17 cellular contexts compared by ENCODE assay signal in the genomic region with DNA sequence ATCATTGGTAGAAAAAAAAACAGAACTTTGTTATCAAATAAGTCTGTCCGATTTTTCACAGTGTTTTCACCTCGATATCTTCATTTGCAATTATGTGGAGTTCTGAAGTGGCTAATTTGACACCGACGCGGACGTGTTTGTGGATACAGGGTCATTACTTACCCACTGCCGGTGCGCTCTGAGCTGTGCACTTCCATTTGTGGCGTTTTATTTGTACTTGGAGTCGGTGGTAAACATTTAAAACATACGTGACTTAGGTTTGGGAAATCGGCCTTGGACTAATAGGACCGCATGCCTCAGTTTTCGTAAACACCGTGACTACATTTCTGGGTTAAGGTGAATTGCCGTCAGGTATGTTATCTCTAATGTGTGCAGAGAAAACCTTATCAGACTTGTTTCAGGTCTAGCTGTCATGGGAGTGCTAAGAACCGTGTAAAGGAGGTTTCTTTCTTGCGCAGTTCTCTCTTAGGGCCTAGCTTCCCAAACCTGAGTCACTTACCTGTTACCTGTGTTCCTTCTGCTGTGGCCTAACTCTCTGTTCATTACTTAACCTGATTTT. TPM values are rescaled to one million over a fixed set of nuclear protein-coding genes. Genes with fewer than 3 reads are reported as not detected.
"Had no signal": no experiment of that assay in that cellular context is flagged by ENCODE, and none has a peak within 500 bp of the region (broad histone marks: within the 10 kb centered on the region; RNA-seq: fewer than 3 reads in every experiment).

No MANE protein-coding gene starts in this region.

- H3K9me3 ChIP-seq: ovary, uterus had no signal

- H3K4me1 Mint-ChIP-seq: neural crest cell had no signal

- H3K27me3 ChIP-seq: ovary, uterus had no signal

- ATAC-seq: activated T-helper 17 cell treated with anti-CD3 and anti-CD28 coated beads, Interleukin-2, amount 50 U/mL, for 72 hours had no signal

- H3K4me3 ChIP-seq: ovary, uterus had no signal

- H3K27me3 Mint-ChIP-seq: activated CD4-positive, alpha-beta T cell treated with anti-CD3 and anti-CD28 coated beads, Interleukin-2, amount 10 ng/mL, durations not matched to agents 24 days and 14 days; activated naive CD4-positive, alpha-beta T cell treated with anti-CD3 and anti-CD28 coated beads, Interleukin-2, amount 10 ng/mL, durations not matched to agents 7 days and 5 days; activated T-helper 17 cell treated with anti-CD3 and anti-CD28 coated beads, Interleukin-2, amount 50 U/mL, for 72 hours; central memory CD8-positive, alpha-beta T cell had no signal

- H3K36me3 ChIP-seq: ovary, uterus had no signal

- H3K27ac Mint-ChIP-seq: activated CD4-positive, alpha-beta T cell treated with anti-CD3 and anti-CD28 coated beads, Interleukin-2, amount 10 ng/mL, durations not matched to agents 24 days and 14 days; activated naive CD4-positive, alpha-beta T cell treated with anti-CD3 and anti-CD28 coated beads, Interleukin-2, amount 10 ng/mL, durations not matched to agents 7 days and 5 days; activated T-helper 17 cell treated with anti-CD3 and anti-CD28 coated beads, Interleukin-2, amount 50 U/mL, for 72 hours had no signal

- H3K9me3 Mint-ChIP-seq: activated CD4-positive, alpha-beta T cell treated with anti-CD3 and anti-CD28 coated beads, Interleukin-2, amount 10 ng/mL, durations not matched to agents 24 days and 14 days; activated naive CD4-positive, alpha-beta T cell treated with anti-CD3 and anti-CD28 coated beads, Interleukin-2, amount 10 ng/mL, durations not matched to agents 7 days and 5 days; activated T-helper 17 cell treated with anti-CD3 and anti-CD28 coated beads, Interleukin-2, amount 50 U/mL, for 72 hours; central memory CD8-positive, alpha-beta T cell; neural crest cell had no signal

- H3K4me1 ChIP-seq: uterus had no signal

- H3K4me3 Mint-ChIP-seq: activated CD4-positive, alpha-beta T cell treated with anti-CD3 and anti-CD28 coated beads, Interleukin-2, amount 10 ng/mL, durations not matched to agents 24 days and 14 days; activated naive CD4-positive, alpha-beta T cell treated with anti-CD3 and anti-CD28 coated beads, Interleukin-2, amount 10 ng/mL, durations not matched to agents 7 days and 5 days; activated T-helper 17 cell treated with anti-CD3 and anti-CD28 coated beads, Interleukin-2, amount 50 U/mL, for 72 hours; central memory CD8-positive, alpha-beta T cell; neural crest cell had no signal

- H3K27ac ChIP-seq: epithelial cell of prostate, ovary, uterus, WERI-Rb-1 had no signal

- DNase-seq: activated CD4-positive, alpha-beta T cell treated with anti-CD3 and anti-CD28 coated beads, Interleukin-2, amount 10 ng/mL, durations not matched to agents 24 days and 14 days; activated CD8-positive, alpha-beta memory T cell treated with anti-CD3 and anti-CD28 coated beads for 24 hours; activated naive CD4-positive, alpha-beta T cell treated with anti-CD3 and anti-CD28 coated beads, Interleukin-2, amount 10 ng/mL, durations not matched to agents 7 days and 5 days; cortex of kidney; effector CD8-positive, alpha-beta T cell; hippocampal formation; kidney glomerular epithelial cell; ovary; retina; stimulated activated CD4-positive, alpha-beta T cell treated with anti-CD3 and anti-CD28 coated beads, Interleukin-15, amount 100 ng/mL, for 24 hours; stimulated activated CD4-positive, alpha-beta T cell treated with anti-CD3 and anti-CD28 coated beads, Interleukin-4, amount 100 ng/mL, for 24 hours; uterus; WERI-Rb-1 had no signal

RNA-seq across cellular contexts. Expression of a gene that starts 51.7 kb away (rescaled TPM):
- total RNA-seq: activated CD4-positive, alpha-beta T cell treated with anti-CD3 and anti-CD28 coated beads, Interleukin-2, amount 10 ng/mL, durations not matched to agents 24 days and 14 days; neural crest cell had no signal
